ENCODE assay signal across 18 cellular contexts in the genomic region with DNA sequence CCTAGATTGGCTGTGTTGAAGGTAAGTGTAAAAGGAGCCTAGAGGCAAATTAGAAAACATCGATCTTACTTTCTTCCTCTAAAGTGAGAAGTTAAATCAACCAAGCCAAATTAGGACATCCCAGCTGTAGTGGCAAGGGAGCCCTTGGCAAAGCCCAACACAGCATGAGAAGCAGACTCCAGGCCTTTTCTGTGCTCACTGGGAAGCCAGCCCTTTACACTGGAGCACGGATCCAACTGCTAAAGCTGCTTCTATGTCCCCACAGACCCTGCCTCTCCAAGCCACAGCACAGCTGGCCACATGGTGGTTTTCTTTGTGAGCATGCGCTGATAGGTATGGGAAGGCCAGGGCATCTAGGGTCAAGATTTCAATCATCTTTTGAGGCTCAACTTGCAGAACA.
DNase-seq lines count a peak whose midpoint lies in the region; ATAC-seq and TF ChIP-seq lines count a peak whose summit lies in the region.
"Had no signal": no experiment of that assay in that cellular context is flagged by ENCODE, and none has a peak within 500 bp of the region (broad histone marks: within the 10 kb centered on the region; RNA-seq: fewer than 3 reads in every experiment).

No MANE protein-coding gene starts in this region.

- ATAC-seq in left ventricle myocardium superior: peak; percentile 92
- no peak for ATAC-seq in HG02763 (IDR thresholded peaks at IDR 0.05; ENCODE audit: unreplicated experiment)
- ATAC-seq: Panc1, T-cell had no signal

- TF ChIP-seq POLR2A in lower leg skin (IDR thresholded peaks at IDR 0.05): no peak

- 66 to 67% methylated on average over 3 of the region's 3 CpGs for WGBS in lower leg skin, 2 donors

- DNase-seq in NCI-H82 (lab: John Stamatoyannopoulos, UW) (peak; percentile 9), NCI-H82 treated with DMSO at 0.1 percent for 48 hours (lab: John Stamatoyannopoulos, UW; ENCODE audit: unreplicated experiment) (no peak), NCI-H446 treated with DMSO at 0.1 percent for 48 hours (lab: John Stamatoyannopoulos, UW) (peak; percentile 35), left ventricle myocardium superior (peak; percentile 50), OCI-M2 (lab: John Stamatoyannopoulos, UW; ENCODE audit: unreplicated experiment) (no peak), lower leg skin (ENCODE audit: low spot score in 2 of 2) (no peak), NCI-H526 (lab: John Stamatoyannopoulos, UW) (no peak)
- DNase-seq: 8988T, DMS153, H7, NCI-H1417, NCI-H187 treated with DMSO at 0.1 percent for 48 hours, NCI-H345, SHP77, SK-N-SH, T-cell had no signal

- H3K4me3 ChIP-seq in lower leg skin (ENCODE audit: low read depth, poor library complexity, severe bottlenecking): no peak overlapping the region

- TF ChIP-seq CTCF in lower leg skin (IDR thresholded peaks at IDR 0.05): no peak

- intact Hi-C loops in left ventricle myocardium superior (cut with micrococcal nuclease): no loop called here
- intact Hi-C loops in lower leg skin (cut with DNase I; ENCODE audit: low total_unique reads): no loop called here

Comparison
In these comparisons a context has a peak if more than half of its experiments do, and no peak if none do; other contexts are left out.
1. DNase-seq: peak in NCI-H82 (single experiment), NCI-H446 treated with DMSO at 0.1 percent for 48 hours (single experiment) and left ventricle myocardium superior (single experiment); none in NCI-H82 treated with DMSO at 0.1 percent for 48 hours (single experiment), OCI-M2 (single experiment), lower leg skin (0 of 2) and NCI-H526 (0 of 2).